Comparison of ENCODE assay signal across 8 cellular contexts in genomic region chr7:65475734-65476319, GRCh38.
A peak's percentile ranks its signal among the peaks of the same experiment; 100 is the strongest.
DNase-seq lines count a peak whose midpoint lies in the region; ATAC-seq lines count a peak whose summit lies in the region.

No MANE protein-coding gene starts in this region.

- H3K4me1 Mint-ChIP-seq in activated T-cell treated with anti-CD3 and anti-CD28 coated beads, Interleukin-2, amount 50 U/mL, for 72 hours (ENCODE audit: low read depth) = peaks cover 20% of the 10 kb centered on the region

- no peaks in the 10 kb centered on the region for H3K27me3 Mint-ChIP-seq in activated T-cell treated with anti-CD3 and anti-CD28 coated beads, Interleukin-2, amount 50 U/mL, for 72 hours (ENCODE audit: low read depth)

- peak; percentile 97 for ATAC-seq in HG03175 (IDR thresholded peaks at IDR 0.05; ENCODE audit: unreplicated experiment)
- ATAC-seq in activated T-cell treated with anti-CD3 and anti-CD28 coated beads, Interleukin-2, amount 50 U/mL, for 72 hours (replicated peaks in 1 of 2) = peak; percentile 50 to 68

- peaks cover 11 to 18% of the 10 kb centered on the region in 2 donors for H3K9me3 Mint-ChIP-seq in activated T-cell treated with anti-CD3 and anti-CD28 coated beads, Interleukin-2, amount 50 U/mL, for 72 hours

- peaks cover 0 to 8% of the 10 kb centered on the region in 2 donors for H3K36me3 Mint-ChIP-seq in activated T-cell treated with anti-CD3 and anti-CD28 coated beads, Interleukin-2, amount 50 U/mL, for 72 hours (ENCODE audit: insufficient read depth in 2 of 2)

- peak overlapping the region; percentile 31 for H3K27ac Mint-ChIP-seq in activated T-cell treated with anti-CD3 and anti-CD28 coated beads, Interleukin-2, amount 50 U/mL, for 72 hours

- H3K4me3 Mint-ChIP-seq in activated T-cell treated with anti-CD3 and anti-CD28 coated beads, Interleukin-2, amount 50 U/mL, for 72 hours = no peak overlapping the region

- peak; percentile 91 for DNase-seq in A172 (ENCODE audit: low spot score)
- peak; percentile 18 for DNase-seq in GM19238 (ENCODE audit: insufficient read length, low spot score)
- peak; percentile 18 to 32 for DNase-seq in activated T-cell treated with anti-CD3 and anti-CD28 coated beads, Interleukin-2, amount 50 U/mL, for 72 hours
- DNase-seq in RKO (ENCODE audit: low spot score) = no peak
- DNase-seq in NCI-H1417 treated with DMSO at 0.1 percent for 48 hours (lab: John Stamatoyannopoulos, UW) = no peak
- no peak for DNase-seq in NCI-H1048 (lab: John Stamatoyannopoulos, UW)
- no peak for DNase-seq in NCI-H1105 treated with DMSO at 0.1 percent for 48 hours (lab: John Stamatoyannopoulos, UW)

Comparison
In these comparisons a context has a peak if more than half of its experiments do, and no peak if none do; other contexts are left out.
1. DNase-seq: peak in A172 (single experiment), GM19238 (single experiment) and activated T-cell treated with anti-CD3 and anti-CD28 coated beads, Interleukin-2, amount 50 U/mL, for 72 hours (2 of 2); none in RKO (single experiment), NCI-H1417 treated with DMSO at 0.1 percent for 48 hours (single experiment), NCI-H1048 (single experiment) and NCI-H1105 treated with DMSO at 0.1 percent for 48 hours (single experiment).